ENCODE assay signal across 11 cellular contexts in genomic region chr7:127674923-127675322, GRCh38. TPM values are rescaled to one million over a fixed set of nuclear protein-coding genes. Genes with fewer than 3 reads are reported as not detected.
"Had no signal": no experiment of that assay in that cellular context is flagged by ENCODE, and none has a peak within 500 bp of the region (broad histone marks: within the 10 kb centered on the region; RNA-seq: fewer than 3 reads in every experiment).

No MANE protein-coding gene starts in this region.

RNA-seq across cellular contexts. Expression of gene PAX4, which starts 57.0 kb away (rescaled TPM):
- total RNA-seq: activated CD4-positive, alpha-beta memory T cell treated with anti-CD3 and anti-CD28 coated beads, Interleukin-2, amount 10 ng/mL, durations not matched to agents 7 days and 5 days; activated CD4-positive, alpha-beta T cell treated with anti-CD3 and anti-CD28 coated beads for 36 hours; activated CD4-positive, alpha-beta T cell treated with anti-CD3 and anti-CD28 coated beads, Interleukin-2, amount 10 ng/mL, durations not matched to agents 7 days and 5 days; activated CD8-positive, alpha-beta memory T cell treated with anti-CD3 and anti-CD28 coated beads, Interleukin-2, amount 10 ng/mL, durations not matched to agents 7 days and 5 days; activated CD8-positive, alpha-beta T cell treated with anti-CD3 and anti-CD28 coated beads, Interleukin-2, amount 10 ng/mL, durations not matched to agents 7 days and 5 days; activated naive CD8-positive, alpha-beta T cell treated with anti-CD3 and anti-CD28 coated beads, Interleukin-2, amount 10 ng/mL, durations not matched to agents 7 days and 5 days; activated T-helper 2 cell treated with anti-CD3 and anti-CD28 coated beads, Interferon-gamma antibody, Interleukin-2, Interleukin-4, amounts not matched to agents 10 μg/mL and 5 μg/mL and 100 μg/mL, durations not matched to agents 14 hours and 24 hours and 36 hours; ascending aorta; bronchial epithelial cell; cardiac muscle cell had no signal
- polyA plus RNA-seq: adipose tissue, cardiac muscle cell had no signal
